In the genomic region with DNA sequence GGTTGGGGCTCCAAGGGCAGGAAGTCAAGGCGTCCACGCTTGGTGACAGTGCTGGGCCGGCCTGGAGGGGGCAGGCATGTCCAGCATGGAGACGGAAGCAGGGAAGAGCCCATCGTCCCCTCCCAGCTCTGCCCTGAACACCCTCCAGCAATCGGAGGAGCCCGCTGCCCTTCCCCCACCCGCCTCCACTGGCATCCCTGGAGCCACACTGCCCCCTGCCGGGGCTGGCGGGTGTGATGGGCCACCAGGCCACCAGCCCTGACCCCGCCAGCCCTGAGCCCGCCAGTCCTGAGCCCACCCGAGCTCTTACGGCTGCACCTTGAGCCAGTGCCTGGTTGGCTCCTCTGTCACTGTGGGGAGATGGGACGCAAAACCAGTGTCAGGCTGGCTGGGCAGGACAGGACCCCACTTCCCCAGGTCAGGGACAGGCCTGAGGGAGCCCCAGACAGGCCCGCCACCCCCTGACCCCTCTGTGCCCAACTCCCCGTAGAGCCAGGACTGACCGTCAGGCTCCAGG, we compare ENCODE assay signal across 1 cellular context.
TF ChIP-seq lines count a peak whose summit lies in the region.

No MANE protein-coding gene starts in this region.

TF ChIP-seq in WTC11, 78 proteins besides CTCF, POLR2A, EP300 and RAD21 (continued from another document):
- TF ChIP-seq HMGA2 (CRISPR knock-in tag; IDR thresholded peaks at IDR 0.05), result 0 out of 2 replicates have a peak, but pooled peaks have one; percentile 18
- TF ChIP-seq TEAD1 (CRISPR knock-in tag; IDR thresholded peaks at IDR 0.05), result peak; percentile 74; the same call in 1 of the 2 replicates
- TF ChIP-seq, protein P1, sequence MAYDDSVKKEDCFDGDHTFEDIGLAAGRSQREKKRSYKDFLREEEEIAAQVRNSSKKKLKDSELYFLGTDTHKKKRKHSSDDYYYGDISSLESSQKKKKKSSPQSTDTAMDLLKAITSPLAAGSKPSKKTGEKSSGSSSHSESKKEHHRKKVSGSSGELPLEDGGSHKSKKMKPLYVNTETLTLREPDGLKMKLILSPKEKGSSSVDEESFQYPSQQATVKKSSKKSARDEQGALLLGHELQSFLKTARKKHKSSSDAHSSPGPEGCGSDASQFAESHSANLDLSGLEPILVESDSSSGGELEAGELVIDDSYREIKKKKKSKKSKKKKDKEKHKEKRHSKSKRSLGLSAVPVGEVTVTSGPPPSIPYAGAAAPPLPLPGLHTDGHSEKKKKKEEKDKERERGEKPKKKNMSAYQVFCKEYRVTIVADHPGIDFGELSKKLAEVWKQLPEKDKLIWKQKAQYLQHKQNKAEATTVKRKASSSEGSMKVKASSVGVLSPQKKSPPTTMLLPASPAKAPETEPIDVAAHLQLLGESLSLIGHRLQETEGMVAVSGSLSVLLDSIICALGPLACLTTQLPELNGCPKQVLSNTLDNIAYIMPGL (CRISPR knock-in tag; IDR thresholded peaks at IDR 0.05), result peak; percentile 86
- TF ChIP-seq ETV6 (CRISPR knock-in tag; IDR thresholded peaks at IDR 0.05), result peak; percentile 72; the same call in 1 of the 2 replicates
- TF ChIP-seq TP53 (CRISPR knock-in tag; IDR thresholded peaks at IDR 0.05), result no peak
- TF ChIP-seq FOXK1 (CRISPR knock-in tag; IDR thresholded peaks at IDR 0.05), result 0 out of 2 replicates have a peak, but pooled peaks have one; percentile 28
- TF ChIP-seq, protein P2, sequence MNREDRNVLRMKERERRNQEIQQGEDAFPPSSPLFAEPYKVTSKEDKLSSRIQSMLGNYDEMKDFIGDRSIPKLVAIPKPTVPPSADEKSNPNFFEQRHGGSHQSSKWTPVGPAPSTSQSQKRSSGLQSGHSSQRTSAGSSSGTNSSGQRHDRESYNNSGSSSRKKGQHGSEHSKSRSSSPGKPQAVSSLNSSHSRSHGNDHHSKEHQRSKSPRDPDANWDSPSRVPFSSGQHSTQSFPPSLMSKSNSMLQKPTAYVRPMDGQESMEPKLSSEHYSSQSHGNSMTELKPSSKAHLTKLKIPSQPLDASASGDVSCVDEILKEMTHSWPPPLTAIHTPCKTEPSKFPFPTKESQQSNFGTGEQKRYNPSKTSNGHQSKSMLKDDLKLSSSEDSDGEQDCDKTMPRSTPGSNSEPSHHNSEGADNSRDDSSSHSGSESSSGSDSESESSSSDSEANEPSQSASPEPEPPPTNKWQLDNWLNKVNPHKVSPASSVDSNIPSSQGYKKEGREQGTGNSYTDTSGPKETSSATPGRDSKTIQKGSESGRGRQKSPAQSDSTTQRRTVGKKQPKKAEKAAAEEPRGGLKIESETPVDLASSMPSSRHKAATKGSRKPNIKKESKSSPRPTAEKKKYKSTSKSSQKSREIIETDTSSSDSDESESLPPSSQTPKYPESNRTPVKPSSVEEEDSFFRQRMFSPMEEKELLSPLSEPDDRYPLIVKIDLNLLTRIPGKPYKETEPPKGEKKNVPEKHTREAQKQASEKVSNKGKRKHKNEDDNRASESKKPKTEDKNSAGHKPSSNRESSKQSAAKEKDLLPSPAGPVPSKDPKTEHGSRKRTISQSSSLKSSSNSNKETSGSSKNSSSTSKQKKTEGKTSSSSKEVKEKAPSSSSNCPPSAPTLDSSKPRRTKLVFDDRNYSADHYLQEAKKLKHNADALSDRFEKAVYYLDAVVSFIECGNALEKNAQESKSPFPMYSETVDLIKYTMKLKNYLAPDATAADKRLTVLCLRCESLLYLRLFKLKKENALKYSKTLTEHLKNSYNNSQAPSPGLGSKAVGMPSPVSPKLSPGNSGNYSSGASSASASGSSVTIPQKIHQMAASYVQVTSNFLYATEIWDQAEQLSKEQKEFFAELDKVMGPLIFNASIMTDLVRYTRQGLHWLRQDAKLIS (CRISPR knock-in tag; IDR thresholded peaks at IDR 0.05; ENCODE audit: borderline replicate concordance), result no peak
TF ChIP-seq in WTC11: peak in this region for 12.
